1 cellular context compared by ENCODE assay signal in the genomic region with DNA sequence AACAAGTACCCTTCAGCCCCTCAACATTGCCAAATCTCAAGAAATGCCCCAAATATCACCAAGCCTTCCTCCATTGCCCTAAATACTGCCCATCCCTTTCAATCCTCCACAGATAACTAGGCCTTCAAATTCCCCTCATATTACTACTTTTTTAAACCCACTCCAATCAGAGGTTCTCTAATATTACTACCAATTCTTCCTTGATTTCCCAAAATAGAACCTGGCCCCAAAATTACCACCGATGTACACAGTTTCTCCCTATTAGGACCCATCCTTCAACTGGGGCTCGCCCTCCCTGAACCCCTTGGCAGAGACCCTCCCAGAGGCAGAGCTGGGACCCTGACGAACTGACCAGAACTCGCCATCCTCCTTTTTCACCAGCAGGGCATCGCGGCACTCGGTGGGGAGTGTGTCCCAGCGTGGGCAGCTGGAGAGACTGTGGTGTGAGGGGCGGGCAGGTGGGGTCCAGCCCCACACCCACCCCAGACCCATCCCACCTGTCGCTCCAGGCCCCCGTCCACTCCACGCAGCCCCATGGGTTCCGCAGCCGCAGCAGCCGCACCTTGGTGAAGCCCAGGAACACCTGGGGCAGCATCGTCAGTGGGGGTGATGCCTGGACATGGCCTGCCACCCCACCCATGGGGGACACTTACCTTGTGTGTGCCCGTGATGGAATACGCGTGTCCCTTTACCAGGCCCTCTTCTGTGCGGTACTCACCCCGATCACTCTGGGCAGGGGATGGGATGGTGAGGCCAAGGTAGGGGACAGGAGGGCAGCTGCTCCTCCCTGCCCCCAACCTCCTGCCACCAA.
TF ChIP-seq lines count a peak whose summit lies in the region.

No MANE protein-coding gene starts in this region.

TF ChIP-seq in K562, 482 proteins besides CTCF, POLR2A, EP300 and RAD21:
- no peak for TF ChIP-seq ZNF695 (CRISPR knock-in tag; IDR thresholded peaks at IDR 0.05)
- TF ChIP-seq, protein P1, sequence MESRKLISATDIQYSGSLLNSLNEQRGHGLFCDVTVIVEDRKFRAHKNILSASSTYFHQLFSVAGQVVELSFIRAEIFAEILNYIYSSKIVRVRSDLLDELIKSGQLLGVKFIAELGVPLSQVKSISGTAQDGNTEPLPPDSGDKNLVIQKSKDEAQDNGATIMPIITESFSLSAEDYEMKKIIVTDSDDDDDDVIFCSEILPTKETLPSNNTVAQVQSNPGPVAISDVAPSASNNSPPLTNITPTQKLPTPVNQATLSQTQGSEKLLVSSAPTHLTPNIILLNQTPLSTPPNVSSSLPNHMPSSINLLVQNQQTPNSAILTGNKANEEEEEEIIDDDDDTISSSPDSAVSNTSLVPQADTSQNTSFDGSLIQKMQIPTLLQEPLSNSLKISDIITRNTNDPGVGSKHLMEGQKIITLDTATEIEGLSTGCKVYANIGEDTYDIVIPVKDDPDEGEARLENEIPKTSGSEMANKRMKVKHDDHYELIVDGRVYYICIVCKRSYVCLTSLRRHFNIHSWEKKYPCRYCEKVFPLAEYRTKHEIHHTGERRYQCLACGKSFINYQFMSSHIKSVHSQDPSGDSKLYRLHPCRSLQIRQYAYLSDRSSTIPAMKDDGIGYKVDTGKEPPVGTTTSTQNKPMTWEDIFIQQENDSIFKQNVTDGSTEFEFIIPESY (CRISPR knock-in tag; IDR thresholded peaks at IDR 0.05), result 0 out of 2 replicates have a peak, but pooled peaks have one; percentile 28
